ENCODE assay signal across 8 cellular contexts in the genomic region with DNA sequence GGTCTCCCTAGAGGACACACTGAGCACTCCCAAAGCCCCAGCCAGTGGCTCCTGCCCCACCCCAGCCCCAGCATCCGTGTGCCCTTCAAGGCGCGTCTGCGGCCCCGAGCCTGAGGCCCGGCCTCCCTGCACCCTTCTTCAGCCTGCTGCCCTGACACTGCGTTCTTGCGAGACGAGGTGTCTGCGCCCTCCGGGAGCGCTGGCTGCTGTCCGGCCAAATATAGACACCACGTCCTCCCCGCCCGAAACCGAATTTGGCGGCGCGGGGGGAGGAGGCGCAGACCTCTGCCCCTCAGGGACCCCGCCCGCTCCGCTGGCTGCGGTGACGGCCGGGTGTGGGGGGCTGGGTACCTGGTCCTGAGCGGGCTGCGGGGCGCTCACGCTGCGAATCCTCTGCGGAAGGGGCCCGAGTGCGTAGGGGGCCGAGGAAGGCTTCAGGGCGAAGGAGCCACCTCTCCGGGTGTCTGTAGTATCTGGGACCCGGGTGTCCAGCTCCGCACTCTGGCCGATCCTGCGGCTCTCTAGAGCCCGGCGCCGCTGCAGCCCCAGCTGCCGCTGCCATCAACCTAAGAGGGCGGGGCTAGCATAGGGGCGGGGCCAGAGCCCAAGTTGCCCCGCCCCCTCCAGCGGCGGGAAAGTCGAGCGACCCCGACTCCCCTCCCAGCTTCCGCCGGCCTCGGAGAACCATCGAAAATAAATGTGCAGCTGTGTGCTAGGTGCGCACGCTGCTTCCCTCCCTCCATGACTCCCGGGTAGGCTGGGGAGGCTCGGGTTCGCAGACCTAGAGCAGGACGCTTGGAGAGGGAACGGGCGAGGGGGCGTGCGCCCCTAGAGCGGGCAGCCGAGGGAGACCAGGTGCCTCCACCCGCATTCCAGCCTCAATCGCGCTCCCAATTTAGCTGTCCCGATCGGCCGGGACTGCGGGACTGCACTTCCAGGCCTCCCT. TPM values are rescaled to one million over a fixed set of nuclear protein-coding genes. Genes with fewer than 3 reads are reported as not detected.
DNase-seq lines count a peak whose midpoint lies in the region; ATAC-seq and TF ChIP-seq lines count a peak whose summit lies in the region.

A gene (minus strand): TSS at position 576 of the 946 bp plus-strand sequence. CDS start 1,491 bp downstream, outside the sequence.

- peak within 1 kb of the TSS; percentile 36 for H3K27ac ChIP-seq in PC-9
- no peak within 1 kb of the TSS for H3K27ac ChIP-seq in neutrophil
- H3K27ac ChIP-seq in aorta (ENCODE audit: low read depth in 1 of 2, low read length in 2 of 2): peak within 1 kb of the TSS in 1 of 2 donors; percentile 28

- H3K27me3 ChIP-seq in PC-9 (ENCODE audit: insufficient read depth, low read depth): no peaks in the 10 kb centered on the region
- H3K27me3 ChIP-seq in neutrophil: peaks cover 66% of the 10 kb centered on the region
- H3K27me3 ChIP-seq in aorta (ENCODE audit: control insufficient read depth in 1 of 2, insufficient read depth in 2 of 2, low read length in 1 of 2): no peaks in the 10 kb centered on the region

- no TSS peak for BruUV-seq in PC-9 (replicated peaks; lab: Mats Ljungman, UMichigan)

- DNase-seq in GM03348 (ENCODE audit: low spot score) (peak; percentile 89), PC-9 (peak in 1 of 2 experiments; percentile 71), glomerular visceral epithelial cell (ENCODE audit: extremely low spot score) (peak; percentile 55), aorta (peak in 1 of 2 donors; percentile 88), amniotic stem cell (lab: John Stamatoyannopoulos, UW) (no peak)
- DNase-seq in activated naive CD4-positive, alpha-beta T cell treated with anti-CD3 and anti-CD28 coated beads for 36 hours: peak; percentile 75

- ATAC-seq in HG02798 (IDR thresholded peaks at IDR 0.05; ENCODE audit: poor library complexity, unreplicated experiment): peak; percentile 53
- peak; percentile 86 for ATAC-seq in aorta (ENCODE audit: low FRiP score)

- intact Hi-C loops in PC-9 (cut with micrococcal nuclease; ENCODE audit: unreplicated experiment) (loop anchor here (1.0 to 2.0 kb wide), 2 partner anchors 17 to 34 kb away; a partner anchor contains a TSS), aorta (cut with DNase I) (loop anchor here in 1 of 2 donors (5.0 kb wide), 2 partner anchors 35 to 155 kb away; a partner anchor contains a TSS)
- intact Hi-C loops in activated naive CD4-positive, alpha-beta T cell treated with anti-CD3 and anti-CD28 coated beads for 36 hours (cut with micrococcal nuclease): no loop called here

- 2 to 4% methylated on average over 65 to 77 of the region's 77 CpGs for WGBS in aorta, 2 donors

- H3K36me3 ChIP-seq in PC-9 (ENCODE audit: low read depth) (no peaks in the 10 kb centered on the region), neutrophil (peaks cover 22% of the 10 kb centered on the region), aorta (ENCODE audit: control insufficient read depth in 1 of 2, insufficient read depth in 2 of 2, low read length in 1 of 2) (no peaks in the 10 kb centered on the region)

- TF ChIP-seq CTCF in PC-9 (conservative IDR thresholded peaks at IDR 0.05) (no peak), neutrophil (IDR thresholded peaks at IDR 0.05) (no peak)

- no peaks in the 10 kb centered on the region for H3K79me2 ChIP-seq in PC-9 (ENCODE audit: low read depth)

- POLR2A ChIA-PET in PC-9 (lab: Charles Lee; ENCODE audit: unreplicated experiment): no interaction called here

- H3K4me1 ChIP-seq in PC-9 (replicated peaks; ENCODE audit: insufficient read depth): peaks cover 58% of the 10 kb centered on the region
- peaks cover 23% of the 10 kb centered on the region in 2 experiments for H3K4me1 ChIP-seq in neutrophil (ENCODE audit: control insufficient read depth in 1 of 2, insufficient read depth in 1 of 2, low read depth in 1 of 2, low read length in 1 of 2)
- H3K4me1 ChIP-seq in aorta (ENCODE audit: control insufficient read depth in 1 of 2, insufficient read depth in 2 of 2, low read length in 2 of 2): no peaks in the 10 kb centered on the region

- peak within 1 kb of the TSS; percentile 86 for H3K4me2 ChIP-seq in PC-9

- H3F3A ChIP-seq in PC-9 (ENCODE audit: insufficient read depth, low read depth): peaks cover 15% of the 10 kb centered on the region; the same call in 1 of the 2 replicates

- peak within 1 kb of the TSS; percentile 93 for H2AFZ ChIP-seq in PC-9

- no peaks in the 10 kb centered on the region for H3K9me3 Mint-ChIP-seq in activated naive CD4-positive, alpha-beta T cell treated with anti-CD3 and anti-CD28 coated beads for 36 hours

- H3K9me3 ChIP-seq in PC-9 (ENCODE audit: insufficient read depth, low read depth): no peaks in the 10 kb centered on the region
- H3K9me3 ChIP-seq in neutrophil: no peaks in the 10 kb centered on the region
- no peaks in the 10 kb centered on the region for H3K9me3 ChIP-seq in aorta (ENCODE audit: control insufficient read depth, low read length)

- H3K27me3 Mint-ChIP-seq in activated naive CD4-positive, alpha-beta T cell treated with anti-CD3 and anti-CD28 coated beads for 36 hours (ENCODE audit: low read depth): no peaks in the 10 kb centered on the region

- H3K4me1 Mint-ChIP-seq in activated naive CD4-positive, alpha-beta T cell treated with anti-CD3 and anti-CD28 coated beads for 36 hours (ENCODE audit: low read depth): peaks cover 57% of the 10 kb centered on the region

- H4K20me1 ChIP-seq in PC-9 (ENCODE audit: insufficient read depth): no peaks in the 10 kb centered on the region

- no peaks in the 10 kb centered on the region for H3K9me2 ChIP-seq in PC-9 (ENCODE audit: insufficient read depth)

- peak within 1 kb of the TSS; percentile 96 for H3K4me3 ChIP-seq in PC-9
- peak within 1 kb of the TSS; percentile 40 to 50 for H3K4me3 ChIP-seq in neutrophil (ENCODE audit: low read depth in 1 of 2, low read length in 1 of 2)
- H3K4me3 ChIP-seq in aorta (ENCODE audit: low read length in 2 of 2): peak within 1 kb of the TSS; percentile 51 to 65

- CTCF ChIA-PET in PC-9 (lab: Charles Lee): interaction anchor here (0.9 kb wide), 1 partner anchor 16 kb away, joined by 3 read pairs; no protein-coding TSS in a partner anchor
- CTCF ChIA-PET in activated naive CD4-positive, alpha-beta T cell treated with anti-CD3 and anti-CD28 coated beads for 36 hours (lab: Charles Lee): interaction anchor here (0.6 to 3.6 kb wide), 8 partner anchors 9 to 308 kb away, joined by 3 to 16 read pairs (median 4); no protein-coding TSS in a partner anchor

- peaks cover 8% of the 10 kb centered on the region for H3K36me3 Mint-ChIP-seq in activated naive CD4-positive, alpha-beta T cell treated with anti-CD3 and anti-CD28 coated beads for 36 hours (ENCODE audit: low read depth)

- peak within 1 kb of the TSS; percentile 79 for H3K4me3 Mint-ChIP-seq in activated naive CD4-positive, alpha-beta T cell treated with anti-CD3 and anti-CD28 coated beads for 36 hours

- peak within 1 kb of the TSS; percentile 96 for H3K27ac Mint-ChIP-seq in activated naive CD4-positive, alpha-beta T cell treated with anti-CD3 and anti-CD28 coated beads for 36 hours

RNA-seq across cellular contexts. Expression of the gene that starts here (rescaled TPM):
- 35.0 and 52.1 TPM in 2 replicates for total RNA-seq in PC-9 (2021)
- 10 to 100 TPM; 24.8 to 27.3 TPM for total RNA-seq in activated naive CD4-positive, alpha-beta T cell treated with anti-CD3 and anti-CD28 coated beads for 36 hours
- total RNA-seq in aorta: 10 to 100 TPM in 1 of 2 donors, 1 to 10 TPM in 1; 9.9 to 12.3 TPM
- 10 to 100 TPM in 1 of 2 donors, 1 to 10 TPM in 1; 2.9 to 51.6 TPM for polyA plus RNA-seq in aorta

Comparison
In these comparisons a context has a peak if more than half of its experiments do, and no peak if none do; other contexts are left out.
1. H3K4me3 ChIP-seq: peak in every context shown above with its lines; median percentile 96 in PC-9; 58 in aorta; 45 in neutrophil.